Comparison of ENCODE assay signal across 23 cellular contexts in genomic region chr1:8937701-8938100, GRCh38. TPM values are rescaled to one million over a fixed set of nuclear protein-coding genes. Genes with fewer than 3 reads are reported as not detected.
A peak's percentile ranks its signal among the peaks of the same experiment; 100 is the strongest.
DNase-seq lines count a peak whose midpoint lies in the region; ATAC-seq and TF ChIP-seq lines count a peak whose summit lies in the region.
"Had no signal": no experiment of that assay in that cellular context is flagged by ENCODE, and none has a peak within 500 bp of the region (broad histone marks: within the 10 kb centered on the region; RNA-seq: fewer than 3 reads in every experiment).

No MANE protein-coding gene starts in this region.

- no peaks in the 10 kb centered on the region for H3K36me3 ChIP-seq in osteoblast (ENCODE audit: insufficient read depth, low read length)
- no peaks in the 10 kb centered on the region for H3K36me3 ChIP-seq in colonic mucosa
- H3K36me3 ChIP-seq: SJSA1 had no signal

- no peaks in the 10 kb centered on the region for H3K27me3 Mint-ChIP-seq in activated CD8-positive, alpha-beta memory T cell treated with anti-CD3 and anti-CD28 coated beads, Interleukin-2, amount 10 ng/mL, durations not matched to agents 7 days and 5 days
- H3K27me3 Mint-ChIP-seq in T-cell (no peaks in the 10 kb centered on the region), chondrocyte (ENCODE audit: low read depth) (no peaks in the 10 kb centered on the region)

- H3K27ac ChIP-seq in osteoblast (ENCODE audit: low read depth, low read length) (no peak overlapping the region), colonic mucosa (no peak overlapping the region)
- H3K27ac ChIP-seq: A549, SJSA1, skin epidermis had no signal

- H3K4me3 ChIP-seq in osteoblast (ENCODE audit: insufficient read depth, low read length) = no peak overlapping the region
- no peak overlapping the region for H3K4me3 ChIP-seq in colonic mucosa
- H3K4me3 ChIP-seq: A549, SJSA1, skin epidermis had no signal

- peak overlapping the region; percentile 81 for H3K27ac Mint-ChIP-seq in activated CD8-positive, alpha-beta memory T cell treated with anti-CD3 and anti-CD28 coated beads, Interleukin-2, amount 10 ng/mL, durations not matched to agents 7 days and 5 days
- peak overlapping the region; percentile 85 to 87 for H3K27ac Mint-ChIP-seq in T-cell
- peak overlapping the region; percentile 77 for H3K27ac Mint-ChIP-seq in chondrocyte (ENCODE audit: unreplicated experiment)
- H3K27ac Mint-ChIP-seq: endodermal cell, memory B cell had no signal

- POLR2A ChIA-PET in T-cell (lab: Charles Lee) = interaction anchor here in 1 of 2 donors (0.7 kb wide), 1 partner anchor 137 kb away, joined by 3 read pairs; no protein-coding TSS in a partner anchor

- CTCF ChIA-PET in activated CD8-positive, alpha-beta memory T cell treated with anti-CD3 and anti-CD28 coated beads, Interleukin-2, amount 10 ng/mL, durations not matched to agents 7 days and 5 days (lab: Charles Lee) = interaction anchor here (0.9 to 8.5 kb wide), 7 partner anchors 9 to 67 kb away, joined by 3 to 39 read pairs (median 3); no protein-coding TSS in a partner anchor
- CTCF ChIA-PET in T-cell (lab: Charles Lee) = interaction anchor here in 1 of 2 donors (0.6 kb wide), 1 partner anchor 108 kb away, joined by 6 read pairs; no protein-coding TSS in a partner anchor

- no peak for TF ChIP-seq CTCF in chondrocyte (IDR thresholded peaks at IDR 0.05)
- no peak for TF ChIP-seq CTCF in osteoblast (IDR thresholded peaks at IDR 0.05; ENCODE audit: extremely low read depth, low read depth, low read length)
- TF ChIP-seq CTCF in colonic mucosa (IDR thresholded peaks at IDR 0.05) = no peak

- peaks cover 29% of the 10 kb centered on the region for H3K36me3 Mint-ChIP-seq in activated CD8-positive, alpha-beta memory T cell treated with anti-CD3 and anti-CD28 coated beads, Interleukin-2, amount 10 ng/mL, durations not matched to agents 7 days and 5 days
- no peaks in the 10 kb centered on the region for H3K36me3 Mint-ChIP-seq in T-cell
- no peaks in the 10 kb centered on the region for H3K36me3 Mint-ChIP-seq in chondrocyte (ENCODE audit: low read depth)
- H3K36me3 Mint-ChIP-seq: memory B cell had no signal

- H3K9ac ChIP-seq in colonic mucosa (ENCODE audit: low read depth in 2 of 2, low read length in 2 of 2) = no peak overlapping the region

- no peak overlapping the region for H3K4me2 ChIP-seq in osteoblast (ENCODE audit: insufficient read depth, low read length)
- H3K4me2 ChIP-seq: A549 had no signal

- intact Hi-C loops in colonic mucosa (cut with DNase I) = no loop called here

- H3K4me1 ChIP-seq in osteoblast (ENCODE audit: insufficient read depth, low read length) (peaks cover 9% of the 10 kb centered on the region), colonic mucosa (no peaks in the 10 kb centered on the region)

- no peak for DNase-seq in activated CD8-positive, alpha-beta memory T cell treated with anti-CD3 and anti-CD28 coated beads, Interleukin-2, amount 10 ng/mL, durations not matched to agents 7 days and 5 days
- DNase-seq in activated CD8-positive, alpha-beta memory T cell treated with anti-CD3 and anti-CD28 coated beads for 24 hours = no peak
- DNase-seq in T-cell (no peak), chondrocyte (ENCODE audit: low spot score) (no peak), osteoblast (ENCODE audit: insufficient read length, low spot score, missing footprints) (peak; percentile 75), NCI-H2196 treated with DMSO at 0.1 percent for 48 hours (lab: John Stamatoyannopoulos, UW; ENCODE audit: unreplicated experiment) (no peak), colonic mucosa (no peak)
- DNase-seq: activated CD4-positive, alpha-beta T cell treated with anti-CD3 and anti-CD28 coated beads, Interleukin-2, amount 50 U/mL, for 4 hours; activated gamma-delta T cell treated with Interleukin-2 at 50 U/mL for 16 hours; endodermal cell; foreskin melanocyte; HCEC 1CT; MM.1S; NCI-H2029; NCI-H510A treated with DMSO at 0.1 percent for 48 hours had no signal

- H3K4me3 Mint-ChIP-seq in activated CD8-positive, alpha-beta memory T cell treated with anti-CD3 and anti-CD28 coated beads, Interleukin-2, amount 10 ng/mL, durations not matched to agents 7 days and 5 days = no peak overlapping the region
- H3K4me3 Mint-ChIP-seq in T-cell (peak overlapping the region in 1 of 3 donors; percentile 51), chondrocyte (ENCODE audit: unreplicated experiment) (no peak overlapping the region)
- H3K4me3 Mint-ChIP-seq: central memory CD8-positive, alpha-beta T cell; endodermal cell; memory B cell; neural crest cell had no signal

- H2AFZ ChIP-seq in osteoblast (ENCODE audit: low read length) = no peak overlapping the region

- H3K4me1 Mint-ChIP-seq in activated CD8-positive, alpha-beta memory T cell treated with anti-CD3 and anti-CD28 coated beads, Interleukin-2, amount 10 ng/mL, durations not matched to agents 7 days and 5 days = peaks cover 47% of the 10 kb centered on the region
- H3K4me1 Mint-ChIP-seq in T-cell (peaks cover 41 to 50% (median 45%) of the 10 kb centered on the region in 3 donors), chondrocyte (ENCODE audit: low read depth) (peaks cover 14% of the 10 kb centered on the region)
- H3K4me1 Mint-ChIP-seq: central memory CD8-positive, alpha-beta T cell had no signal

- H4K20me1 ChIP-seq in osteoblast (ENCODE audit: insufficient read depth, low read length) = no peaks in the 10 kb centered on the region

- no peaks in the 10 kb centered on the region for H3K27me3 ChIP-seq in osteoblast (ENCODE audit: insufficient read depth, low read length)
- H3K27me3 ChIP-seq in colonic mucosa = no peaks in the 10 kb centered on the region
- H3K27me3 ChIP-seq: SJSA1 had no signal

- no peaks in the 10 kb centered on the region for H3K9me3 Mint-ChIP-seq in activated CD8-positive, alpha-beta memory T cell treated with anti-CD3 and anti-CD28 coated beads, Interleukin-2, amount 10 ng/mL, durations not matched to agents 7 days and 5 days (ENCODE audit: low read depth)
- H3K9me3 Mint-ChIP-seq in T-cell (no peaks in the 10 kb centered on the region), chondrocyte (ENCODE audit: low read depth) (peaks cover 9% of the 10 kb centered on the region)
- H3K9me3 Mint-ChIP-seq: central memory CD8-positive, alpha-beta T cell; memory B cell had no signal

- H3K9me3 ChIP-seq in osteoblast (ENCODE audit: low read depth, low read length) (peaks cover 3% of the 10 kb centered on the region), colonic mucosa (no peaks in the 10 kb centered on the region)
- H3K9me3 ChIP-seq: A549, SJSA1 had no signal

- ATAC-seq in activated CD8-positive, alpha-beta memory T cell treated with anti-CD3 and anti-CD28 coated beads, Interleukin-2, amount 10 ng/mL, durations not matched to agents 7 days and 5 days = no peak
- ATAC-seq in T-cell (replicated peaks in 1 of 4) = no peak
- no peak for ATAC-seq in HG03097 (IDR thresholded peaks at IDR 0.05; ENCODE audit: low FRiP score, unreplicated experiment)
- ATAC-seq: A549 had no signal

- H3K79me2 ChIP-seq in osteoblast (ENCODE audit: insufficient read depth, low read length) = no peaks in the 10 kb centered on the region

RNA-seq across cellular contexts. Expression of gene CA6, which starts 8.0 kb away (rescaled TPM):
- 10 to 100 TPM in 1 of 2 experiments, 1 to 10 TPM in 1; 4.8 to 10.1 TPM for total RNA-seq in activated CD8-positive, alpha-beta memory T cell treated with anti-CD3 and anti-CD28 coated beads, Interleukin-2, amount 10 ng/mL, durations not matched to agents 7 days and 5 days
- total RNA-seq in T-cell (1 to 10 TPM in 4 of 5 donors, under 1 TPM in 1; 0.95 to 2.8 (median 1.8) TPM), chondrocyte (not detected in 3 replicates), osteoblast (not detected in 2 replicates), colonic mucosa (not detected)
- total RNA-seq: endodermal cell, G401, neural crest cell, SJSA1 had no signal

RNA-seq across cellular contexts. Expression of gene ENO1, which starts 59.2 kb away (rescaled TPM):
- total RNA-seq in activated CD8-positive, alpha-beta memory T cell treated with anti-CD3 and anti-CD28 coated beads, Interleukin-2, amount 10 ng/mL, durations not matched to agents 7 days and 5 days = 1,000 to 10,000 TPM; 2,070 to 2,300 TPM
- 100 to 1,000 TPM; 308 to 625 (median 545) TPM for total RNA-seq in T-cell
- 955 to 1,165 TPM (median 1,154 TPM) in 3 replicates for total RNA-seq in chondrocyte
- 1,079 and 1,591 TPM in 2 replicates for total RNA-seq in osteoblast
- total RNA-seq in colonic mucosa = 1,000 to 10,000 TPM in 1 of 2 donors, 100 to 1,000 TPM in 1; 982 to 1,067 TPM
